In genomic region chr2:16215892-16216554, GRCh38 we compare ENCODE assay signal across 17 cellular contexts.
DNase-seq lines count a peak whose midpoint lies in the region.
"Had no signal": no experiment of that assay in that cellular context is flagged by ENCODE, and none has a peak within 500 bp of the region (broad histone marks: within the 10 kb centered on the region; RNA-seq: fewer than 3 reads in every experiment).

No MANE protein-coding gene starts in this region.

- no peaks in the 10 kb centered on the region for H3K27me3 Mint-ChIP-seq in activated CD4-positive, alpha-beta T cell treated with anti-CD3 and anti-CD28 coated beads, Interleukin-2, amount 10 ng/mL, durations not matched to agents 7 days and 5 days
- H3K27me3 Mint-ChIP-seq: B cell had no signal

- no peaks in the 10 kb centered on the region for H3K36me3 Mint-ChIP-seq in activated CD4-positive, alpha-beta T cell treated with anti-CD3 and anti-CD28 coated beads, Interleukin-2, amount 10 ng/mL, durations not matched to agents 7 days and 5 days (ENCODE audit: low read depth)
- H3K36me3 Mint-ChIP-seq: CD8-positive, alpha-beta T cell had no signal

- no peak overlapping the region for H3K27ac Mint-ChIP-seq in activated CD4-positive, alpha-beta T cell treated with anti-CD3 and anti-CD28 coated beads, Interleukin-2, amount 10 ng/mL, durations not matched to agents 7 days and 5 days
- H3K27ac Mint-ChIP-seq: B cell; CD8-positive, alpha-beta T cell had no signal

- DNase-seq in Daoy (ENCODE audit: low read depth) (peak; percentile 39), globus pallidus (ENCODE audit: low spot score) (peak; percentile 33), midbrain (lab: John Stamatoyannopoulos, UW) (peak; percentile 4), retina (peak; percentile 73), SKM-1 (lab: John Stamatoyannopoulos, UW; ENCODE audit: unreplicated experiment) (no peak), NCI-H345 (lab: John Stamatoyannopoulos, UW) (no peak)
- DNase-seq in activated CD4-positive, alpha-beta T cell treated with anti-CD3 and anti-CD28 coated beads, Interleukin-2, amount 10 ng/mL, durations not matched to agents 7 days and 5 days: no peak
- DNase-seq: ACHN; CD8-positive, alpha-beta T cell; DND-41; GF-D8; KBM-7; NCI-H1092; NCI-H1694 treated with DMSO at 0.1 percent for 48 hours; NCI-H748 treated with DMSO at 0.1 percent for 48 hours; SHP77 had no signal

- H3K4me1 Mint-ChIP-seq in activated CD4-positive, alpha-beta T cell treated with anti-CD3 and anti-CD28 coated beads, Interleukin-2, amount 10 ng/mL, durations not matched to agents 7 days and 5 days: no peaks in the 10 kb centered on the region
- H3K4me1 Mint-ChIP-seq: B cell had no signal

- CTCF ChIA-PET in activated CD4-positive, alpha-beta T cell treated with anti-CD3 and anti-CD28 coated beads, Interleukin-2, amount 10 ng/mL, durations not matched to agents 7 days and 5 days (lab: Charles Lee): no interaction called here

- POLR2A ChIA-PET in activated CD4-positive, alpha-beta T cell treated with anti-CD3 and anti-CD28 coated beads, Interleukin-2, amount 10 ng/mL, durations not matched to agents 7 days and 5 days (lab: Charles Lee): no interaction called here

- no peaks in the 10 kb centered on the region for H3K9me3 Mint-ChIP-seq in activated CD4-positive, alpha-beta T cell treated with anti-CD3 and anti-CD28 coated beads, Interleukin-2, amount 10 ng/mL, durations not matched to agents 7 days and 5 days
- H3K9me3 Mint-ChIP-seq: CD8-positive, alpha-beta T cell had no signal

- no peak overlapping the region for H3K4me3 Mint-ChIP-seq in activated CD4-positive, alpha-beta T cell treated with anti-CD3 and anti-CD28 coated beads, Interleukin-2, amount 10 ng/mL, durations not matched to agents 7 days and 5 days
- H3K4me3 Mint-ChIP-seq: B cell; CD8-positive, alpha-beta T cell had no signal

Comparison
In these comparisons a context has a peak if more than half of its experiments do, and no peak if none do; other contexts are left out.
1. DNase-seq: peak in Daoy (single experiment), globus pallidus (single experiment), midbrain (single experiment) and retina (single experiment); none in SKM-1 (single experiment), activated CD4-positive, alpha-beta T cell treated with anti-CD3 and anti-CD28 coated beads, Interleukin-2, amount 10 ng/mL, durations not matched to agents 7 days and 5 days (single experiment) and NCI-H345 (single experiment).